ENCODE assay signal across 8 cellular contexts in the genomic region with DNA sequence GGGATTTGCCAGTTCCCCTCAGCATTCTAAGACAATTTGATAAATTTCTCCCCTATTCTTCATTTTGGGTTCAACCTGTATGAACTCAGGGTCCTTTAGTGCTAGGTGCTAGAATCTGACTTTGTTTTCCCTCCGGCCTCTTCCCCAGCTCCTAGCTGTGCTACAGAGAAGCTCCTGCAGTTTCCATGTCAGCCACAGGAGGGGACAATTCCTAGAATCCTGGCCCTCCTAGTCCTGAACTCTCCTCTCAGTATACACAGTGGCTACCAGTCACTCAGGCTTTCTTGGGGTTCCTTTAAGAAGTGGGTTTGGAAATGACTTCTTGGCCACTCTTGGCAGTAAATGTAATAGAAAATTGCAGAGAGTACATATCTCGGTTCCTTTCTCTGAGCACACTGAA. TPM values are rescaled to one million over a fixed set of nuclear protein-coding genes. Genes with fewer than 3 reads are reported as not detected.
DNase-seq lines count a peak whose midpoint lies in the region; ATAC-seq and TF ChIP-seq lines count a peak whose summit lies in the region.
"Had no signal": no experiment of that assay in that cellular context is flagged by ENCODE, and none has a peak within 500 bp of the region (broad histone marks: within the 10 kb centered on the region; RNA-seq: fewer than 3 reads in every experiment).

No MANE protein-coding gene starts in this region.

- H3K4me3 Mint-ChIP-seq in activated CD4-positive, alpha-beta T cell treated with anti-CD3 and anti-CD28 coated beads, Interleukin-2, amount 10 ng/mL, durations not matched to agents 24 days and 14 days = no peak overlapping the region

- no CpG with 5 or more reads among the region's 2 CpGs for whole genome bisulfite sequencing in trophoblast cell (ENCODE audit: extremely low coverage, insufficient coverage, insufficient read length)

- no peak overlapping the region for H2AK5ac ChIP-seq in trophoblast cell (ENCODE audit: low read length)

- no peaks in the 10 kb centered on the region for H3K36me3 Mint-ChIP-seq in activated CD4-positive, alpha-beta T cell treated with anti-CD3 and anti-CD28 coated beads, Interleukin-2, amount 10 ng/mL, durations not matched to agents 24 days and 14 days (ENCODE audit: low read depth)

- H3K79me2 ChIP-seq in trophoblast cell (ENCODE audit: control insufficient read depth, insufficient read depth, low read length, poor library complexity) = peaks cover 3% of the 10 kb centered on the region

- peaks cover 3% of the 10 kb centered on the region for H3K79me1 ChIP-seq in trophoblast cell (ENCODE audit: low read length)

- no peaks in the 10 kb centered on the region for H3K36me3 ChIP-seq in trophoblast cell (ENCODE audit: control insufficient read depth in 1 of 2, insufficient read depth in 2 of 2, low read length in 2 of 2)

- H4K91ac ChIP-seq in trophoblast cell (ENCODE audit: low read depth, low read length) = no peak overlapping the region

- H4K12ac ChIP-seq in trophoblast cell (ENCODE audit: low read depth, low read length) = no peak overlapping the region

- no peaks in the 10 kb centered on the region for H3K9me3 Mint-ChIP-seq in activated CD4-positive, alpha-beta T cell treated with anti-CD3 and anti-CD28 coated beads, Interleukin-2, amount 10 ng/mL, durations not matched to agents 24 days and 14 days

- ATAC-seq in esophagus mucosa (peak; percentile 35), GM19467 (IDR thresholded peaks at IDR 0.05; ENCODE audit: unreplicated experiment) (no peak)

- no peak overlapping the region for H3K18ac ChIP-seq in trophoblast cell (ENCODE audit: low read length)

- peak; percentile 30 for TF ChIP-seq CTCF in GM12865 (IDR thresholded peaks at IDR 0.05; ENCODE audit: insufficient read depth, low read depth, low read length, missing control alignments)

- peaks cover 17% of the 10 kb centered on the region for H3K27me3 Mint-ChIP-seq in activated CD4-positive, alpha-beta T cell treated with anti-CD3 and anti-CD28 coated beads, Interleukin-2, amount 10 ng/mL, durations not matched to agents 24 days and 14 days

- H3K4me3 ChIP-seq in GM12865 (ENCODE audit: low read depth, low read length) = no peak overlapping the region
- no peak overlapping the region for H3K4me3 ChIP-seq in trophoblast cell (ENCODE audit: low read depth, low read length)
- H3K4me3 ChIP-seq: SJSA1 had no signal

- DNase-seq in GM12865 (ENCODE audit: low read depth) (peak; percentile 6), NCI-H460 (ENCODE audit: extremely low read depth, low read depth) (peak; percentile 41), trophoblast cell (peak; percentile 28 to 65), NCI-H2196 (lab: John Stamatoyannopoulos, UW; ENCODE audit: unreplicated experiment) (no peak)
- no peak for DNase-seq in activated CD4-positive, alpha-beta T cell treated with anti-CD3 and anti-CD28 coated beads, Interleukin-2, amount 10 ng/mL, durations not matched to agents 24 days and 14 days

- no peak overlapping the region for H2BK12ac ChIP-seq in trophoblast cell (ENCODE audit: low read length)

- no peaks in the 10 kb centered on the region for H3K4me1 ChIP-seq in trophoblast cell (ENCODE audit: control insufficient read depth in 1 of 2, insufficient read depth in 2 of 2, low read length in 2 of 2)

- H3K27me3 ChIP-seq in trophoblast cell (ENCODE audit: insufficient read depth, low read length) = no peaks in the 10 kb centered on the region

- no peak overlapping the region for H3K4me2 ChIP-seq in trophoblast cell (ENCODE audit: low read length)

- H3K9ac ChIP-seq in trophoblast cell (ENCODE audit: low read length) = no peak overlapping the region

- H2BK5ac ChIP-seq in trophoblast cell (ENCODE audit: low read depth, low read length, poor library complexity) = no peak overlapping the region

- no peak overlapping the region for H2BK120ac ChIP-seq in trophoblast cell (ENCODE audit: insufficient read depth, low read length, poor library complexity)

- no peaks in the 10 kb centered on the region for H3K9me3 ChIP-seq in trophoblast cell (ENCODE audit: insufficient read depth, low read depth, low read length)
- H3K9me3 ChIP-seq: SJSA1 had no signal

- peaks cover 9% of the 10 kb centered on the region for H3K4me1 Mint-ChIP-seq in activated CD4-positive, alpha-beta T cell treated with anti-CD3 and anti-CD28 coated beads, Interleukin-2, amount 10 ng/mL, durations not matched to agents 24 days and 14 days

- H3K27ac Mint-ChIP-seq in activated CD4-positive, alpha-beta T cell treated with anti-CD3 and anti-CD28 coated beads, Interleukin-2, amount 10 ng/mL, durations not matched to agents 24 days and 14 days = no peak overlapping the region

- H4K8ac ChIP-seq in trophoblast cell (ENCODE audit: low read depth, low read length) = no peak overlapping the region

- H3K23ac ChIP-seq in trophoblast cell (ENCODE audit: low read length) = no peak overlapping the region

- no peak overlapping the region for H3K4ac ChIP-seq in trophoblast cell (ENCODE audit: low read depth, low read length)

- H3K14ac ChIP-seq in trophoblast cell (ENCODE audit: low read length) = no peak overlapping the region

- no peak overlapping the region for H3K27ac ChIP-seq in trophoblast cell (ENCODE audit: low read depth, low read length)
- H3K27ac ChIP-seq: SJSA1 had no signal

- intact Hi-C loops in activated CD4-positive, alpha-beta T cell treated with anti-CD3 and anti-CD28 coated beads, Interleukin-2, amount 10 ng/mL, durations not matched to agents 24 days and 14 days (cut with micrococcal nuclease) = loop anchor here (10.0 kb wide), 1 partner anchor 582 kb away; the partner anchor contains the start of gene RPL31

- no peak overlapping the region for H2AFZ ChIP-seq in trophoblast cell (ENCODE audit: insufficient read depth, low read length, poor library complexity)

RNA-seq across cellular contexts. Expression of gene CHST10, which starts 4.9 kb away (rescaled TPM):
- 14.0 and 16.2 TPM in 2 replicates for total RNA-seq in NCI-H460 (2014; rRNA removed; shearing (Covaris generic))
- 19.8 and 29.9 TPM in 2 replicates for polyA plus RNA-seq in NCI-H460 (2014; cell fraction: nucleus; rRNA removed)
- 0.88 TPM for total RNA-seq in esophagus mucosa
- polyA plus RNA-seq in trophoblast cell (2013) = 8.3 and 8.8 TPM in 2 replicates
- total RNA-seq in activated CD4-positive, alpha-beta T cell treated with anti-CD3 and anti-CD28 coated beads, Interleukin-2, amount 10 ng/mL, durations not matched to agents 24 days and 14 days = 6.6 and 8.0 TPM in 2 replicates

RNA-seq across cellular contexts. Expression of gene NMS, which starts 48.0 kb away (rescaled TPM):
- not detected in 2 replicates for total RNA-seq in NCI-H460 (2014; rRNA removed; shearing (Covaris generic))
- not detected in 2 replicates for polyA plus RNA-seq in NCI-H460 (2014; cell fraction: nucleus; rRNA removed)
- not detected for total RNA-seq in esophagus mucosa
- polyA plus RNA-seq in trophoblast cell (2013) = not detected in 2 replicates
- total RNA-seq in activated CD4-positive, alpha-beta T cell treated with anti-CD3 and anti-CD28 coated beads, Interleukin-2, amount 10 ng/mL, durations not matched to agents 24 days and 14 days = not detected in 2 replicates
- total RNA-seq: SJSA1 had no signal

Comparison
In these comparisons a context has a peak if more than half of its experiments do, and no peak if none do; other contexts are left out.
1. DNase-seq: peak in GM12865 (single experiment), NCI-H460 (single experiment) and trophoblast cell (2 of 2); none in activated CD4-positive, alpha-beta T cell treated with anti-CD3 and anti-CD28 coated beads, Interleukin-2, amount 10 ng/mL, durations not matched to agents 24 days and 14 days (single experiment) and NCI-H2196 (single experiment).